1 cellular context compared by ENCODE assay signal in genomic region chr11:14356342-14356741, GRCh38.
TF ChIP-seq lines count a peak whose summit lies in the region.

No MANE protein-coding gene starts in this region.

TF ChIP-seq in H1, 55 proteins besides CTCF, POLR2A, EP300 and RAD21:
- TF ChIP-seq ATF2 (IDR thresholded peaks at IDR 0.05; ENCODE audit: low read length), result 0 out of 2 replicates have a peak, but pooled peaks have one; percentile 5
- TF ChIP-seq CBX5 (IDR thresholded peaks at IDR 0.05; ENCODE audit: low read depth, low read length), result no peak
- TF ChIP-seq SAP30 (IDR thresholded peaks at IDR 0.05; ENCODE audit: insufficient read depth, insufficient replicate concordance, low read length), result no peak
- TF ChIP-seq KDM1A (IDR thresholded peaks at IDR 0.05; ENCODE audit: borderline replicate concordance, low read length), result 0 out of 2 replicates have a peak, but pooled peaks have one; percentile 33
- TF ChIP-seq SP1 (IDR thresholded peaks at IDR 0.05; ENCODE audit: low read depth, low read length), result no peak
